Comparison of ENCODE assay signal across 16 cellular contexts in genomic region chr9:91102269-91102668, GRCh38.
DNase-seq lines count a peak whose midpoint lies in the region; ATAC-seq and TF ChIP-seq lines count a peak whose summit lies in the region.
"Had no signal": no experiment of that assay in that cellular context is flagged by ENCODE, and none has a peak within 500 bp of the region (broad histone marks: within the 10 kb centered on the region; RNA-seq: fewer than 3 reads in every experiment).

No MANE protein-coding gene starts in this region.

- BruUV-seq in IMR-90 (replicated peaks; lab: Mats Ljungman, UMichigan) = no TSS peak

- no peak for TF ChIP-seq RAD21 in IMR-90 (IDR thresholded peaks at IDR 0.05; ENCODE audit: low read length)

- peaks cover 0 to 4% of the 10 kb centered on the region in 2 experiments; a peak in 2 of 4 replicates for H3K79me1 ChIP-seq in IMR-90 (ENCODE audit: low read depth in 1 of 2, low read length in 2 of 2)

- no peak for DNase-seq in activated T-cell treated with anti-CD3 and anti-CD28 coated beads, Interleukin-2, amount 50 U/mL, for 72 hours
- no peak for DNase-seq in activated T-cell treated with anti-CD3 and anti-CD28 coated beads, Interleukin-2, amount 50 U/mL, for 48 hours
- DNase-seq in IMR-90 = no peak
- DNase-seq in activated naive CD8-positive, alpha-beta T cell treated with anti-CD3 and anti-CD28 coated beads for 36 hours = no peak
- no peak for DNase-seq in natural killer cell treated with Interleukin-12 subunit alpha and Interleukin-12 subunit beta and Interleukin-15 and Interleukin-18, amount 100 ng/mL, for 72 hours (ENCODE audit: low spot score)
- no peak for DNase-seq in ecto neural progenitor cell (ENCODE audit: low spot score)
- DNase-seq in NCI-H2107 treated with DMSO at 0.1 percent for 48 hours (lab: John Stamatoyannopoulos, UW; ENCODE audit: unreplicated experiment) = no peak
- no peak for DNase-seq in 8988T
- DNase-seq: amniotic stem cell, Caco-2, glutamatergic neuron, GOT3, left ventricle myocardium superior, NCI-H446 treated with DMSO at 0.1 percent for 48 hours, SW 1271 had no signal

- H4K20me1 ChIP-seq in IMR-90 (ENCODE audit: insufficient read depth, low read length) = no peaks in the 10 kb centered on the region

- 0 out of 2 replicates have a peak overlapping the region, but pooled peaks have one; percentile 0 for H4K91ac ChIP-seq in IMR-90 (ENCODE audit: insufficient read depth, low read depth, low read length)

- H2AK9ac ChIP-seq in IMR-90 (replicated peaks; ENCODE audit: low read depth, low read length, poor library complexity) = no peak overlapping the region

- H2BK120ac ChIP-seq in IMR-90 (ENCODE audit: low read depth, low read length) = peak overlapping the region; percentile 94

- no peak overlapping the region for H3K4me2 ChIP-seq in IMR-90 (ENCODE audit: low read depth, low read length)

- H3K9me3 ChIP-seq in IMR-90 (ENCODE audit: control insufficient read depth, insufficient read depth, low read length) = no peaks in the 10 kb centered on the region
- H3K9me3 ChIP-seq: Caco-2 had no signal

- no peak for TF ChIP-seq CTCF in IMR-90 (conservative IDR thresholded peaks at IDR 0.05; ENCODE audit: low read depth, low read length)

- no peak overlapping the region; the same call in 1 of the 2 replicates for H3K23ac ChIP-seq in IMR-90 (ENCODE audit: low read depth, low read length)

- no peaks in the 10 kb centered on the region for H3K27me3 ChIP-seq in IMR-90 (ENCODE audit: control insufficient read depth, insufficient read depth, low read length)

- peaks cover 20% of the 10 kb centered on the region for H3K9me1 ChIP-seq in IMR-90 (ENCODE audit: insufficient read depth, low read length)

- no peaks in the 10 kb centered on the region for H3K27me3 Mint-ChIP-seq in activated T-cell treated with anti-CD3 and anti-CD28 coated beads, Interleukin-2, amount 50 U/mL, for 72 hours (ENCODE audit: low read depth)
- H3K27me3 Mint-ChIP-seq in activated naive CD8-positive, alpha-beta T cell treated with anti-CD3 and anti-CD28 coated beads for 36 hours = peaks cover 25% of the 10 kb centered on the region
- peaks cover 0 to 2% of the 10 kb centered on the region in 2 donors for H3K27me3 Mint-ChIP-seq in natural killer cell treated with Interleukin-12 subunit alpha and Interleukin-12 subunit beta and Interleukin-15 and Interleukin-18, amount 100 ng/mL, for 72 hours

- peak overlapping the region; percentile 97 for H2AK5ac ChIP-seq in IMR-90 (ENCODE audit: low read depth, low read length)

- in situ Hi-C loops in IMR-90 (cut with MboI; ENCODE audit: low sequenced_read_pairs) = no loop called here

- intact Hi-C loops in IMR-90 (cut with micrococcal nuclease) = loop anchor here (5.0 kb wide), 1 partner anchor 320 kb away; the partner anchor contains the start of gene NFIL3

- H3K27ac ChIP-seq in IMR-90 (ENCODE audit: insufficient read depth, low read length) = no peak overlapping the region

- no peaks in the 10 kb centered on the region for H3K36me3 ChIP-seq in IMR-90 (ENCODE audit: control insufficient read depth, insufficient read depth, low read length)

- H3K4ac ChIP-seq in IMR-90 (ENCODE audit: low read depth, low read length) = peak overlapping the region; percentile 87; the same call in 1 of the 2 replicates

- no peak for ATAC-seq in activated T-cell treated with anti-CD3 and anti-CD28 coated beads, Interleukin-2, amount 50 U/mL, for 72 hours (replicated peaks in 1 of 2)
- ATAC-seq in IMR-90 (ENCODE audit: low read depth) = no peak
- ATAC-seq in natural killer cell treated with Interleukin-12 subunit alpha and Interleukin-12 subunit beta and Interleukin-15 and Interleukin-18, amount 100 ng/mL, for 72 hours = no peak
- ATAC-seq: left ventricle myocardium superior, sciatic nerve had no signal

- H3K9ac ChIP-seq in IMR-90 (ENCODE audit: low read depth, low read length) = no peak overlapping the region

- CTCF ChIA-PET in IMR-90 (lab: Yijun Ruan, JAX) = no interaction called here

- H3K14ac ChIP-seq in IMR-90 (replicated peaks; ENCODE audit: low read depth, low read length) = peak overlapping the region; percentile 68

- H3K27ac Mint-ChIP-seq in activated T-cell treated with anti-CD3 and anti-CD28 coated beads, Interleukin-2, amount 50 U/mL, for 72 hours = peak overlapping the region; percentile 74
- peak overlapping the region; percentile 62 for H3K27ac Mint-ChIP-seq in activated naive CD8-positive, alpha-beta T cell treated with anti-CD3 and anti-CD28 coated beads for 36 hours
- peak overlapping the region; percentile 84 to 94 for H3K27ac Mint-ChIP-seq in natural killer cell treated with Interleukin-12 subunit alpha and Interleukin-12 subunit beta and Interleukin-15 and Interleukin-18, amount 100 ng/mL, for 72 hours

- no peaks in the 10 kb centered on the region for H3K9me3 Mint-ChIP-seq in activated T-cell treated with anti-CD3 and anti-CD28 coated beads, Interleukin-2, amount 50 U/mL, for 72 hours
- no peaks in the 10 kb centered on the region for H3K9me3 Mint-ChIP-seq in activated naive CD8-positive, alpha-beta T cell treated with anti-CD3 and anti-CD28 coated beads for 36 hours
- H3K9me3 Mint-ChIP-seq in natural killer cell treated with Interleukin-12 subunit alpha and Interleukin-12 subunit beta and Interleukin-15 and Interleukin-18, amount 100 ng/mL, for 72 hours = no peaks in the 10 kb centered on the region

- H2BK5ac ChIP-seq in IMR-90 (ENCODE audit: low read depth, low read length, poor library complexity, severe bottlenecking) = no peak overlapping the region

- TF ChIP-seq POLR2A in IMR-90 (IDR thresholded peaks at IDR 0.05; ENCODE audit: low read depth, low read length) = no peak

- POLR2A ChIA-PET in IMR-90 (lab: Charles Lee; ENCODE audit: unreplicated experiment) = no interaction called here

- H3K4me3 Mint-ChIP-seq in activated T-cell treated with anti-CD3 and anti-CD28 coated beads, Interleukin-2, amount 50 U/mL, for 72 hours = peak overlapping the region; percentile 77 to 93
- peak overlapping the region; percentile 30 for H3K4me3 Mint-ChIP-seq in activated naive CD8-positive, alpha-beta T cell treated with anti-CD3 and anti-CD28 coated beads for 36 hours
- peak overlapping the region; percentile 47 for H3K4me3 Mint-ChIP-seq in natural killer cell treated with Interleukin-12 subunit alpha and Interleukin-12 subunit beta and Interleukin-15 and Interleukin-18, amount 100 ng/mL, for 72 hours

- no peak overlapping the region for H3K4me3 ChIP-seq in IMR-90 (ENCODE audit: insufficient read depth, low read depth, low read length)

- H3K18ac ChIP-seq in IMR-90 (ENCODE audit: low read depth, low read length) = peak overlapping the region; percentile 81

- peaks cover 5 to 10% of the 10 kb centered on the region in 2 donors for H3K36me3 Mint-ChIP-seq in activated T-cell treated with anti-CD3 and anti-CD28 coated beads, Interleukin-2, amount 50 U/mL, for 72 hours (ENCODE audit: insufficient read depth in 2 of 2)
- no peaks in the 10 kb centered on the region for H3K36me3 Mint-ChIP-seq in activated naive CD8-positive, alpha-beta T cell treated with anti-CD3 and anti-CD28 coated beads for 36 hours
- H3K36me3 Mint-ChIP-seq in natural killer cell treated with Interleukin-12 subunit alpha and Interleukin-12 subunit beta and Interleukin-15 and Interleukin-18, amount 100 ng/mL, for 72 hours = no peaks in the 10 kb centered on the region

- H3K56ac ChIP-seq in IMR-90 (ENCODE audit: extremely low read depth, insufficient read depth, low read length) = no peak overlapping the region

- no peak overlapping the region for H2AFZ ChIP-seq in IMR-90 (replicated peaks; ENCODE audit: low read length, poor library complexity)

- H3K4me1 Mint-ChIP-seq in activated T-cell treated with anti-CD3 and anti-CD28 coated beads, Interleukin-2, amount 50 U/mL, for 72 hours (ENCODE audit: low read depth) = peaks cover 76% of the 10 kb centered on the region
- H3K4me1 Mint-ChIP-seq in activated naive CD8-positive, alpha-beta T cell treated with anti-CD3 and anti-CD28 coated beads for 36 hours = peaks cover 42% of the 10 kb centered on the region
- H3K4me1 Mint-ChIP-seq in natural killer cell treated with Interleukin-12 subunit alpha and Interleukin-12 subunit beta and Interleukin-15 and Interleukin-18, amount 100 ng/mL, for 72 hours (ENCODE audit: low read depth in 2 of 2) = peaks cover 36 to 45% of the 10 kb centered on the region in 2 donors

- H2BK15ac ChIP-seq in IMR-90 (ENCODE audit: low read depth, low read length) = peak overlapping the region; percentile 48; the same call in 2 of the 3 replicates

- H4K5ac ChIP-seq in IMR-90 (ENCODE audit: low read depth, low read length) = peak overlapping the region; percentile 79; the same call in 1 of the 2 replicates

- peak overlapping the region in 1 of 2 experiments; percentile 45; a peak in 1 of 4 replicates for H4K8ac ChIP-seq in IMR-90 (ENCODE audit: low read depth in 2 of 2, low read length in 2 of 2)

- dilution Hi-C loops in IMR-90 (cut with HindIII; ENCODE audit: low sequenced_read_pairs, unreplicated experiment) = no loop called here

- peaks cover 26% of the 10 kb centered on the region for H3K4me1 ChIP-seq in IMR-90 (ENCODE audit: control insufficient read depth, insufficient read depth, low read length)
- H3K4me1 ChIP-seq: Caco-2 had no signal

- peak overlapping the region; percentile 93; the same call in 1 of the 2 replicates for H2BK20ac ChIP-seq in IMR-90 (ENCODE audit: low read depth, low read length)

TF ChIP-seq in IMR-90, 13 proteins besides CTCF, POLR2A, EP300 and RAD21:
- TF ChIP-seq RCOR1 (IDR thresholded peaks at IDR 0.05; ENCODE audit: insufficient replicate concordance, low read length) (no peak), BHLHE40 (IDR thresholded peaks at IDR 0.05; ENCODE audit: low read depth, low read length) (no peak), MXI1 (IDR thresholded peaks at IDR 0.05; ENCODE audit: borderline replicate concordance, low read depth, low read length) (no peak), FOS (IDR thresholded peaks at IDR 0.05; ENCODE audit: low read depth, low read length) (no peak), SMC3 (IDR thresholded peaks at IDR 0.05; ENCODE audit: low read depth, low read length) (no peak), ELK1 (IDR thresholded peaks at IDR 0.05; ENCODE audit: borderline replicate concordance, low read depth, low read length) (no peak), MAZ (IDR thresholded peaks at IDR 0.05; ENCODE audit: borderline replicate concordance, low read depth, low read length) (no peak)

Comparison
In these comparisons a context has a peak if more than half of its experiments do, and no peak if none do; other contexts are left out.
1. H3K4me3 Mint-ChIP-seq: peak in every context shown above with its lines; median percentile 85 in activated T-cell treated with anti-CD3 and anti-CD28 coated beads, Interleukin-2, amount 50 U/mL, for 72 hours; 47 in natural killer cell treated with Interleukin-12 subunit alpha and Interleukin-12 subunit beta and Interleukin-15 and Interleukin-18, amount 100 ng/mL, for 72 hours; 30 in activated naive CD8-positive, alpha-beta T cell treated with anti-CD3 and anti-CD28 coated beads for 36 hours.